Comparison of ENCODE assay signal across 23 cellular contexts in genomic region chr7:125099519-125099918, GRCh38.
DNase-seq lines count a peak whose midpoint lies in the region; ATAC-seq, FAIRE-seq and TF ChIP-seq lines count a peak whose summit lies in the region.
"Had no signal": no experiment of that assay in that cellular context is flagged by ENCODE, and none has a peak within 500 bp of the region (broad histone marks: within the 10 kb centered on the region; RNA-seq: fewer than 3 reads in every experiment).

No MANE protein-coding gene starts in this region.

- no peak for DNase-seq in GM12892 (ENCODE audit: insufficient read length)
- no peak for DNase-seq in keratinocyte (ENCODE audit: low read depth, low spot score)
- DNase-seq in putamen (ENCODE audit: low spot score): peak; percentile 18
- DNase-seq in left cardiac atrium: no peak
- no peak for DNase-seq in SW480 (ENCODE audit: low spot score)
- DNase-seq: 8988T; ACHN; BE2C; C1 segment of cervical spinal cord; CD4-positive, alpha-beta memory T cell; CD4-positive, CD25-positive, alpha-beta regulatory T cell; CD8-positive, alpha-beta memory T cell; COR-L47; DMS 273 treated with DMSO at 0.1 percent for 48 hours; DMS153; DMS53; DMS79; DND-41; EL; GDM1 had no signal

- no peak overlapping the region for H3K9ac ChIP-seq in keratinocyte (ENCODE audit: control insufficient read depth, extremely low read depth, insufficient read depth, low read length)
- H3K9ac ChIP-seq: BLaER1 had no signal

- H4K20me1 ChIP-seq in keratinocyte (ENCODE audit: control insufficient read depth, extremely low read depth, insufficient read depth, low read length): no peaks in the 10 kb centered on the region
- H4K20me1 ChIP-seq: BLaER1 had no signal

- ATAC-seq in left cardiac atrium: no peak

- intact Hi-C loops in left cardiac atrium (cut with DNase I): no loop called here

- no peaks in the 10 kb centered on the region for H3K9me1 ChIP-seq in keratinocyte (ENCODE audit: control insufficient read depth, extremely low read depth, insufficient read depth, low read length)

- no peaks in the 10 kb centered on the region for H3K36me3 ChIP-seq in keratinocyte (ENCODE audit: control insufficient read depth in 2 of 2, extremely low read depth in 1 of 2, insufficient read depth in 2 of 2, low read length in 2 of 2)
- H3K36me3 ChIP-seq: BE2C, BLaER1 had no signal

- FAIRE-seq in GM12892 (lab: Jason Lieb, UNC) (peak; percentile 5), keratinocyte (lab: Jason Lieb, UNC) (peak; percentile 17)
- FAIRE-seq: GM12878, GM19239 had no signal

- H3K27me3 ChIP-seq in keratinocyte (ENCODE audit: control insufficient read depth, extremely low read depth, insufficient read depth, low read length): no peaks in the 10 kb centered on the region
- H3K27me3 ChIP-seq: BE2C, BLaER1 had no signal

- dilution Hi-C loops in keratinocyte (cut with MboI; ENCODE audit: extremely low pct_ligation_motif_present, low sequenced_read_pairs): no loop called here

- no peak overlapping the region for H3K4me3 ChIP-seq in keratinocyte (ENCODE audit: control insufficient read depth in 2 of 3, extremely low read depth in 1 of 3, insufficient read depth in 2 of 3, low read depth in 1 of 3, low read length in 3 of 3)
- H3K4me3 ChIP-seq: BLaER1, GM12878 had no signal

- no peak for TF ChIP-seq CTCF in keratinocyte (optimal IDR thresholded peaks at IDR 0.05 in 1 of 3, IDR thresholded peaks at IDR 0.05 in 1 of 3, conservative IDR thresholded peaks at IDR 0.05 in 1 of 3; ENCODE audit: extremely low read depth in 1 of 3, insufficient read depth in 2 of 3, low read length in 3 of 3)

- H3K27ac ChIP-seq in keratinocyte (ENCODE audit: control insufficient read depth, insufficient read depth, low read length): no peak overlapping the region
- H3K27ac ChIP-seq: BLaER1 had no signal

- H3K4me2 ChIP-seq in keratinocyte (ENCODE audit: control insufficient read depth, extremely low read depth, insufficient read depth, low read depth, low read length): no peak overlapping the region
- H3K4me2 ChIP-seq: BLaER1 had no signal

- H3K79me2 ChIP-seq in keratinocyte (ENCODE audit: control insufficient read depth, insufficient read depth, low read length): no peaks in the 10 kb centered on the region

- H2AFZ ChIP-seq in keratinocyte (ENCODE audit: control insufficient read depth, low read length): no peak overlapping the region

- H3K4me1 ChIP-seq in keratinocyte (ENCODE audit: control insufficient read depth, extremely low read depth, insufficient read depth, low read length): no peaks in the 10 kb centered on the region
- H3K4me1 ChIP-seq: BE2C, BLaER1 had no signal

- H3K9me3 ChIP-seq in keratinocyte (ENCODE audit: control insufficient read depth, low read depth, low read length): no peaks in the 10 kb centered on the region
- H3K9me3 ChIP-seq: BE2C, BLaER1 had no signal

- TF ChIP-seq POLR2A in GM12892 (IDR thresholded peaks at IDR 0.05; ENCODE audit: low read depth, low read length): no peak
